ENCODE assay signal across 1 cellular context in genomic region chr5:5721881-5722280, GRCh38.
TF ChIP-seq lines count a peak whose summit lies in the region.

No MANE protein-coding gene starts in this region.

TF ChIP-seq in K562, 482 proteins besides CTCF, POLR2A, EP300 and RAD21 (continued from another document):
- TF ChIP-seq, protein P1, sequence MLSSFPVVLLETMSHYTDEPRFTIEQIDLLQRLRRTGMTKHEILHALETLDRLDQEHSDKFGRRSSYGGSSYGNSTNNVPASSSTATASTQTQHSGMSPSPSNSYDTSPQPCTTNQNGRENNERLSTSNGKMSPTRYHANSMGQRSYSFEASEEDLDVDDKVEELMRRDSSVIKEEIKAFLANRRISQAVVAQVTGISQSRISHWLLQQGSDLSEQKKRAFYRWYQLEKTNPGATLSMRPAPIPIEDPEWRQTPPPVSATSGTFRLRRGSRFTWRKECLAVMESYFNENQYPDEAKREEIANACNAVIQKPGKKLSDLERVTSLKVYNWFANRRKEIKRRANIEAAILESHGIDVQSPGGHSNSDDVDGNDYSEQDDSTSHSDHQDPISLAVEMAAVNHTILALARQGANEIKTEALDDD (IDR thresholded peaks at IDR 0.05), result no peak
- TF ChIP-seq MCM5 (IDR thresholded peaks at IDR 0.05; ENCODE audit: low read depth), result no peak
- no peak for TF ChIP-seq MITF (IDR thresholded peaks at IDR 0.05)
- TF ChIP-seq, protein P2, sequence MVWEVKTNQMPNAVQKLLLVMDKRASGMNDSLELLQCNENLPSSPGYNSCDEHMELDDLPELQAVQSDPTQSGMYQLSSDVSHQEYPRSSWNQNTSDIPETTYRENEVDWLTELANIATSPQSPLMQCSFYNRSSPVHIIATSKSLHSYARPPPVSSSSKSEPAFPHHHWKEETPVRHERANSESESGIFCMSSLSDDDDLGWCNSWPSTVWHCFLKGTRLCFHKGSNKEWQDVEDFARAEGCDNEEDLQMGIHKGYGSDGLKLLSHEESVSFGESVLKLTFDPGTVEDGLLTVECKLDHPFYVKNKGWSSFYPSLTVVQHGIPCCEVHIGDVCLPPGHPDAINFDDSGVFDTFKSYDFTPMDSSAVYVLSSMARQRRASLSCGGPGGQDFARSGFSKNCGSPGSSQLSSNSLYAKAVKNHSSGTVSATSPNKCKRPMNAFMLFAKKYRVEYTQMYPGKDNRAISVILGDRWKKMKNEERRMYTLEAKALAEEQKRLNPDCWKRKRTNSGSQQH (CRISPR knock-in tag; IDR thresholded peaks at IDR 0.05), result no peak
- TF ChIP-seq U2AF2 (optimal IDR thresholded peaks at IDR 0.05; ENCODE audit: low read depth, low read length), result no peak
- no peak for TF ChIP-seq HDAC8 (tag; IDR thresholded peaks at IDR 0.05)
- TF ChIP-seq YY1 (IDR thresholded peaks at IDR 0.05; ENCODE audit: borderline replicate concordance in 1 of 3, control insufficient read depth in 1 of 3, extremely low read depth in 1 of 3, insufficient read depth in 3 of 3, insufficient read length in 1 of 3, insufficient replicate concordance in 2 of 3, low read depth in 1 of 3, low read length in 2 of 3), result no peak
- TF ChIP-seq PRPF4 (IDR thresholded peaks at IDR 0.05; ENCODE audit: insufficient read depth, low read depth, low read length, poor library complexity, severe bottlenecking), result no peak
